Comparison of ENCODE assay signal across 8 cellular contexts in the genomic region with DNA sequence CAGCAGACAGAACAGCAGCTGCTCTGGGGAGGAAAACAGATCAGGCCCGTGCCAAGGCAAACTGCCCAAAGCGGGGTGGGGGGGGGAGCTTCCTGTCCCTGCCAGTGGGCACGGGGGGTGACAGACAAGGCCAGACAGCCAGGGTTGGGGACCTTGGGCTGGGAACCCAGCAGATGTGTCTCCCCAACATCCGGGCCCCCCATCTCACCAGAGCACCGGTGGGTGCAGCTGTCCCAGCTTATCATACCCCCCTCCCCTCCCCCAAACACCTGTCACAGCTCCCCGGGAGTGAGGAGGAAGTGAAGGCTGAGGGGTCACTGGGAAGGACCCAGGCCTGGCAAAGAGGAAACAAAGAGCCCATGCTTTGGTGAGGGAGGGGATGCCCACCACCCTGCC. TPM values are rescaled to one million over a fixed set of nuclear protein-coding genes. Genes with fewer than 3 reads are reported as not detected.
DNase-seq lines count a peak whose midpoint lies in the region; ATAC-seq and TF ChIP-seq lines count a peak whose summit lies in the region.

No MANE protein-coding gene starts in this region.

- no peaks in the 10 kb centered on the region for H3K9me2 ChIP-seq in SK-N-SH

- no peaks in the 10 kb centered on the region for H4K20me1 ChIP-seq in SK-N-SH (ENCODE audit: insufficient read depth)

- TF ChIP-seq RAD21 in SK-N-SH (IDR thresholded peaks at IDR 0.05; ENCODE audit: low read length) = no peak

- no peak for TF ChIP-seq CTCF in SK-N-SH (IDR thresholded peaks at IDR 0.05)

- H3K9ac ChIP-seq in SK-N-SH = peak overlapping the region; percentile 72; the same call in 1 of the 2 replicates

- peaks cover 10 to 39% of the 10 kb centered on the region in 2 experiments; a peak in 2 of 4 replicates for H3K4me1 ChIP-seq in SK-N-SH (ENCODE audit: control insufficient read depth in 1 of 2, insufficient read depth in 2 of 2, low read depth in 1 of 2, low read length in 1 of 2)

- WGBS in SK-N-SH (ENCODE audit: low lambda C conversion rate) = 0% methylated on average over 5 of the region's 6 CpGs

- no peak overlapping the region for H2AFZ ChIP-seq in SK-N-SH (ENCODE audit: low read depth)

- no peak for ATAC-seq in GM18861 (IDR thresholded peaks at IDR 0.05; ENCODE audit: unreplicated experiment)
- ATAC-seq in activated CD4-positive, CD25-positive, alpha-beta regulatory T cell treated with anti-CD3 and anti-CD28 coated beads, Interleukin-2, amount 50 U/mL, for 24 hours = no peak

- CTCF ChIA-PET in SK-N-SH (lab: Yijun Ruan, JAX) = interaction anchor here (1.0 to 3.4 kb wide), 6 partner anchors 15 to 1084 kb away, joined by 3 to 20 read pairs (median 8); a partner anchor contains a TSS

- in situ Hi-C loops in G401 (cut with HindIII; ENCODE audit: low sequenced_read_pairs) = no loop called here

- TF ChIP-seq EP300 in SK-N-SH (IDR thresholded peaks at IDR 0.05; ENCODE audit: borderline replicate concordance in 1 of 2, low read depth in 1 of 2, low read length in 1 of 2) = peak in 1 of 2 experiments; percentile 32; a peak in 1 of 4 replicates

- H3K4me3 ChIP-seq in H7 (ENCODE audit: insufficient read depth, low read depth, low read length) (peak overlapping the region; percentile 95), SK-N-SH (ENCODE audit: low read depth in 2 of 2, low read length in 1 of 2) (peak overlapping the region; percentile 75 to 98)

- POLR2A ChIA-PET in SK-N-SH (lab: Yijun Ruan, JAX) = interaction anchor here (1.0 to 12.4 kb wide), 7 partner anchors 18 to 64 kb away, joined by 3 to 112 read pairs (median 3); a partner anchor contains a TSS

- H3F3A ChIP-seq in SK-N-SH (replicated peaks; ENCODE audit: insufficient read depth) = peaks cover 13% of the 10 kb centered on the region

- peaks cover 48% of the 10 kb centered on the region for H3K79me2 ChIP-seq in SK-N-SH (ENCODE audit: insufficient read depth)

- peaks cover 10% of the 10 kb centered on the region for H3K36me3 ChIP-seq in H7 (replicated peaks; ENCODE audit: control insufficient read depth, insufficient read depth, low read length)
- peaks cover 10 to 14% of the 10 kb centered on the region in 2 experiments for H3K36me3 ChIP-seq in SK-N-SH (replicated peaks in 1 of 2; ENCODE audit: control insufficient read depth in 1 of 2, insufficient read depth in 2 of 2, low read length in 1 of 2)

- H3K27ac ChIP-seq in SK-N-SH (ENCODE audit: low read depth in 2 of 2, low read length in 1 of 2) = peak overlapping the region; percentile 63 to 89

- H3K9me3 ChIP-seq in SK-N-SH = no peaks in the 10 kb centered on the region

- H3K27me3 ChIP-seq in H7 (ENCODE audit: control insufficient read depth, insufficient read depth, low read length) = no peaks in the 10 kb centered on the region
- no peaks in the 10 kb centered on the region for H3K27me3 ChIP-seq in SK-N-SH (ENCODE audit: insufficient read depth)

- peak overlapping the region; percentile 77 for H3K4me2 ChIP-seq in SK-N-SH

- DNase-seq in H7 (no peak), SK-N-SH (no peak), myocyte (ENCODE audit: low read depth) (peak; percentile 97), NCI-H446 treated with DMSO at 0.1 percent for 48 hours (lab: John Stamatoyannopoulos, UW) (no peak), G401 (ENCODE audit: low spot score) (no peak)
- DNase-seq in effector CD8-positive, alpha-beta T cell (lab: John Stamatoyannopoulos, UW) = peak; percentile 17

TF ChIP-seq in SK-N-SH, 30 proteins besides CTCF, POLR2A, EP300 and RAD21 (continues in another document):
- TF ChIP-seq FOXJ3 (CRISPR knock-in tag; IDR thresholded peaks at IDR 0.05) (no peak), RFX5 (IDR thresholded peaks at IDR 0.05; ENCODE audit: low read length) (no peak), SMC3 (IDR thresholded peaks at IDR 0.05; ENCODE audit: low read depth, low read length) (no peak), POLR2AphosphoS5 (IDR thresholded peaks at IDR 0.05; ENCODE audit: low read depth, low read length) (no peak; the same call in 1 of the 2 replicates), GATA2 (CRISPR knock-in tag; IDR thresholded peaks at IDR 0.05) (no peak), GABPA (IDR thresholded peaks at IDR 0.05; ENCODE audit: low read depth) (peak; percentile 28; the same call in 1 of the 2 replicates), TAF1 (IDR thresholded peaks at IDR 0.05; ENCODE audit: borderline replicate concordance, low read depth, low read length) (no peak), FOXM1 (IDR thresholded peaks at IDR 0.05; ENCODE audit: low read depth) (no peak), JUND (IDR thresholded peaks at IDR 0.05) (no peak), NRF1 (IDR thresholded peaks at IDR 0.05; ENCODE audit: low read depth, low read length) (no peak), NFIC (IDR thresholded peaks at IDR 0.05; ENCODE audit: borderline replicate concordance) (0 out of 2 replicates have a peak, but pooled peaks have one; percentile 16), SIN3A (IDR thresholded peaks at IDR 0.05; ENCODE audit: borderline replicate concordance, low read depth, low read length) (no peak), TCF12 (IDR thresholded peaks at IDR 0.05) (no peak; the same call in 1 of the 2 replicates), RXRA (IDR thresholded peaks at IDR 0.05; ENCODE audit: borderline replicate concordance, low read depth) (no peak), EZH2phosphoT487 (IDR thresholded peaks at IDR 0.05; ENCODE audit: borderline replicate concordance, low read depth) (no peak)
- TF ChIP-seq, protein P1, sequence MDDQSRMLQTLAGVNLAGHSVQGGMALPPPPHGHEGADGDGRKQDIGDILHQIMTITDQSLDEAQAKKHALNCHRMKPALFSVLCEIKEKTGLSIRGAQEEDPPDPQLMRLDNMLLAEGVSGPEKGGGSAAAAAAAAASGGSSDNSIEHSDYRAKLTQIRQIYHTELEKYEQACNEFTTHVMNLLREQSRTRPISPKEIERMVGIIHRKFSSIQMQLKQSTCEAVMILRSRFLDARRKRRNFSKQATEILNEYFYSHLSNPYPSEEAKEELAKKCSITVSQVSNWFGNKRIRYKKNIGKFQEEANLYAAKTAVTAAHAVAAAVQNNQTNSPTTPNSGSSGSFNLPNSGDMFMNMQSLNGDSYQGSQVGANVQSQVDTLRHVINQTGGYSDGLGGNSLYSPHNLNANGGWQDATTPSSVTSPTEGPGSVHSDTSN (IDR thresholded peaks at IDR 0.05) = peak; percentile 26
- TF ChIP-seq, protein P2, sequence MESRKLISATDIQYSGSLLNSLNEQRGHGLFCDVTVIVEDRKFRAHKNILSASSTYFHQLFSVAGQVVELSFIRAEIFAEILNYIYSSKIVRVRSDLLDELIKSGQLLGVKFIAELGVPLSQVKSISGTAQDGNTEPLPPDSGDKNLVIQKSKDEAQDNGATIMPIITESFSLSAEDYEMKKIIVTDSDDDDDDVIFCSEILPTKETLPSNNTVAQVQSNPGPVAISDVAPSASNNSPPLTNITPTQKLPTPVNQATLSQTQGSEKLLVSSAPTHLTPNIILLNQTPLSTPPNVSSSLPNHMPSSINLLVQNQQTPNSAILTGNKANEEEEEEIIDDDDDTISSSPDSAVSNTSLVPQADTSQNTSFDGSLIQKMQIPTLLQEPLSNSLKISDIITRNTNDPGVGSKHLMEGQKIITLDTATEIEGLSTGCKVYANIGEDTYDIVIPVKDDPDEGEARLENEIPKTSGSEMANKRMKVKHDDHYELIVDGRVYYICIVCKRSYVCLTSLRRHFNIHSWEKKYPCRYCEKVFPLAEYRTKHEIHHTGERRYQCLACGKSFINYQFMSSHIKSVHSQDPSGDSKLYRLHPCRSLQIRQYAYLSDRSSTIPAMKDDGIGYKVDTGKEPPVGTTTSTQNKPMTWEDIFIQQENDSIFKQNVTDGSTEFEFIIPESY (IDR thresholded peaks at IDR 0.05; ENCODE audit: borderline replicate concordance, low read depth) = no peak
- TF ChIP-seq, protein P3, sequence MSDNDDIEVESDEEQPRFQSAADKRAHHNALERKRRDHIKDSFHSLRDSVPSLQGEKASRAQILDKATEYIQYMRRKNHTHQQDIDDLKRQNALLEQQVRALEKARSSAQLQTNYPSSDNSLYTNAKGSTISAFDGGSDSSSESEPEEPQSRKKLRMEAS (IDR thresholded peaks at IDR 0.05; ENCODE audit: low read depth) = no peak

RNA-seq across cellular contexts. Expression of a gene that starts 1.3 kb away (rescaled TPM):
- 461 and 540 TPM in 2 replicates for total RNA-seq in H7 (2014; rRNA removed; shearing (Covaris generic))
- 373 and 523 TPM in 2 replicates for polyA plus RNA-seq in SK-N-SH (2012; rRNA removed)
- polyA plus RNA-seq in SK-N-SH (2012; cell fraction: cytosol; rRNA removed) = 330 and 374 TPM in 2 replicates
- polyA plus RNA-seq in SK-N-SH (2012; cell fraction: nucleus; rRNA removed) = 234 and 283 TPM in 2 replicates
- total RNA-seq in myocyte = 656 and 816 TPM in 2 replicates
- polyA plus RNA-seq in myocyte (2012) = 808 TPM
- total RNA-seq in G401 (2014; rRNA removed; shearing (Covaris generic)) = 293 and 394 TPM in 2 replicates

RNA-seq across cellular contexts. Expression of a gene that starts 4.5 kb away (rescaled TPM):
- total RNA-seq in H7 (2014; rRNA removed; shearing (Covaris generic)) = 62.0 and 63.8 TPM in 2 replicates
- polyA plus RNA-seq in SK-N-SH (2012; rRNA removed) = 84.8 and 127 TPM in 2 replicates
- polyA plus RNA-seq in SK-N-SH (2012; cell fraction: cytosol; rRNA removed) = 87.0 and 100 TPM in 2 replicates
- 96.5 and 148 TPM in 2 replicates for polyA plus RNA-seq in SK-N-SH (2012; cell fraction: nucleus; rRNA removed)
- total RNA-seq in myocyte = 49.2 and 59.8 TPM in 2 replicates
- 208 TPM for polyA plus RNA-seq in myocyte (2012)
- 20.6 and 27.8 TPM in 2 replicates for total RNA-seq in G401 (2014; rRNA removed; shearing (Covaris generic))

RNA-seq across cellular contexts. Expression of a gene that starts 5.9 kb away (rescaled TPM):
- 70.0 and 87.0 TPM in 2 replicates for total RNA-seq in H7 (2014; rRNA removed; shearing (Covaris generic))
- polyA plus RNA-seq in SK-N-SH (2012; rRNA removed) = 26.8 and 30.4 TPM in 2 replicates
- polyA plus RNA-seq in SK-N-SH (2012; cell fraction: cytosol; rRNA removed) = 13.3 and 18.8 TPM in 2 replicates
- polyA plus RNA-seq in SK-N-SH (2012; cell fraction: nucleus; rRNA removed) = 75.4 and 83.0 TPM in 2 replicates
- 41.5 and 41.7 TPM in 2 replicates for total RNA-seq in myocyte
- polyA plus RNA-seq in myocyte (2012) = 30.8 TPM
- 59.3 and 62.7 TPM in 2 replicates for total RNA-seq in G401 (2014; rRNA removed; shearing (Covaris generic))

RNA-seq across cellular contexts. Expression of a gene that starts 11.0 kb away (rescaled TPM):
- 17.6 and 22.4 TPM in 2 replicates for total RNA-seq in H7 (2014; rRNA removed; shearing (Covaris generic))
- polyA plus RNA-seq in SK-N-SH (2012; rRNA removed) = 16.3 and 29.9 TPM in 2 replicates
- polyA plus RNA-seq in SK-N-SH (2012; cell fraction: cytosol; rRNA removed) = 31.2 and 40.8 TPM in 2 replicates
- 39.6 and 40.1 TPM in 2 replicates for polyA plus RNA-seq in SK-N-SH (2012; cell fraction: nucleus; rRNA removed)
- total RNA-seq in myocyte = 59.1 and 65.8 TPM in 2 replicates
- 281 TPM for polyA plus RNA-seq in myocyte (2012)
- 14.6 and 27.0 TPM in 2 replicates for total RNA-seq in G401 (2014; rRNA removed; shearing (Covaris generic))

RNA-seq across cellular contexts. Expression of a gene that starts 15.1 kb away (rescaled TPM):
- 12.0 and 18.0 TPM in 2 replicates for total RNA-seq in H7 (2014; rRNA removed; shearing (Covaris generic))
- 46.9 and 52.1 TPM in 2 replicates for polyA plus RNA-seq in SK-N-SH (2012; rRNA removed)
- 18.5 and 31.6 TPM in 2 replicates for polyA plus RNA-seq in SK-N-SH (2012; cell fraction: cytosol; rRNA removed)
- 68.2 and 78.5 TPM in 2 replicates for polyA plus RNA-seq in SK-N-SH (2012; cell fraction: nucleus; rRNA removed)
- total RNA-seq in myocyte = 6.5 and 7.2 TPM in 2 replicates
- 17.9 TPM for polyA plus RNA-seq in myocyte (2012)
- 10.3 and 24.1 TPM in 2 replicates for total RNA-seq in G401 (2014; rRNA removed; shearing (Covaris generic))

Comparison
In these comparisons a context has a peak if more than half of its experiments do, and no peak if none do; other contexts are left out.
1. DNase-seq: peak in effector CD8-positive, alpha-beta T cell (single experiment) and myocyte (single experiment); none in H7 (single experiment), SK-N-SH (single experiment), NCI-H446 treated with DMSO at 0.1 percent for 48 hours (single experiment) and G401 (single experiment).